8 cellular contexts compared by ENCODE assay signal in the genomic region with DNA sequence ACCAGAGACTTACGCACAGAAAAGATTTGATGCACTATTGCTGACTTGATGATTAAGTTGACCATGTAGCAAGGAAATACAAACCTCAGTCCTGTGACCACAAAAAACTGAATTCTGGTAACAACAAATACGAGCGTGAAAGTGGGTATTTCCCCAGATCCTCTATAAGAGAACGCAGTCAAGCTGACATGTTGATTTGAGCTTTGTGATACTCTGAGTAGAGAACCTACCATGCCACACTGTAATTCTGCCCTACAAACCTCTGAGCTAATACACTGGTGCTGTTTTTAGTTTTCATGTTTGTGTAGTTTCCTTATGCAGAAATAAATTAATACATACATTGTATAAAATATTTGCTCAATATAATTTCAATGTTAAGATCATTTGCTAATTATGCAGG.
"Had no signal": no experiment of that assay in that cellular context is flagged by ENCODE, and none has a peak within 500 bp of the region (broad histone marks: within the 10 kb centered on the region; RNA-seq: fewer than 3 reads in every experiment).

No MANE protein-coding gene starts in this region.

- H2AFZ ChIP-seq: GM23248 had no signal

- H3K4me1 ChIP-seq: HAP-1 had no signal

- H3K27ac ChIP-seq: GM23248, HL-60 had no signal

- H3K9me3 Mint-ChIP-seq: HFFc6 had no signal

- H3K27ac Mint-ChIP-seq: HFFc6, IgD-negative memory B cell had no signal

- H3K36me3 Mint-ChIP-seq: IgD-negative memory B cell had no signal

- ATAC-seq: HCT116, HepG2 had no signal

- H3K36me3 ChIP-seq: HAP-1 had no signal

- H3K9ac ChIP-seq: GM23248 had no signal

- H3K4me1 Mint-ChIP-seq: IgD-negative memory B cell had no signal

- DNase-seq: GM23248, H7, HFFc6 had no signal

- H3K4me3 ChIP-seq: GM23248, HAP-1 had no signal

- H3K4me3 Mint-ChIP-seq: HFFc6, IgD-negative memory B cell had no signal

- H3K9me3 ChIP-seq: HAP-1 had no signal

- H3K27me3 Mint-ChIP-seq: IgD-negative memory B cell had no signal
